In the genomic region with DNA sequence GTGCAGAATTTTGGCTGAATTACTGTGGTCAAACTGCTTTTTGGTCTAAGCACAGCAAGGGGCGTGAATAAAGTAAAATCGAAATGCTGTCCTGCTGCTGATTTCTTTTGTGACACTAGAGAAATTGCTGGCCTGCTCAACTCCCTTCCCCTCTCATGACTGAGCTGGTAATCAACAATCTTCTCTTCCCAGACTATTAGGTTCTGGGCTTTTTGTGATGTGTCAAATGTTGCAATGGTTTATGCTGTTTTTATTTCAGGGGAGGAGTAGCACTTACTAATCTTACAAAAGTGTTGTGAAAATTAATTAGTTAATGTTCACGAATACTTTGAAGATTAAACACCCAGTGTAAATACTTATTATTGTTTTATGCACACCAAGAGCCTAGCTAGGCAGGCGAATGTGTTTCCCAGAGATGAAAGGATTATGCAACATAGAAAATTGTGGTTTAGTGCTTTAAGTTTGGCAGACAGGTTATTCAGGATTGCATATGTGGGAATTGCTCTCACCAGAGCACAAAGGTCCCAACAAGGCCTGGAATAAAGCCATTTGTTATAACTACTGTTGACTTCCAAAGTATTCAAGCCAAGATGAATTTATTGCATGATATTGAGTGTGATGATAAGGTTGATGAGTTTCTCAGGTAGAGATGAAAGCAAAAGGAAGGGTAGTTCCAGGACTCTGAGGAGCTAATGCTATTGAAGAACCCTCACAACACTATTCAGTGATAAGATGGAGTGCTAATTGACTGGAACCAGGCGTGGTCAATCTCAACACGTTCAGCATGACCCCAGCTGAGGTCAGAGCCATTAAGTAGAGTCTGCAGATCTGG, we compare ENCODE assay signal across 15 cellular contexts.
DNase-seq lines count a peak whose midpoint lies in the region; ATAC-seq and TF ChIP-seq lines count a peak whose summit lies in the region.
"Had no signal": no experiment of that assay in that cellular context is flagged by ENCODE, and none has a peak within 500 bp of the region (broad histone marks: within the 10 kb centered on the region; RNA-seq: fewer than 3 reads in every experiment).

No MANE protein-coding gene starts in this region.

- CTCF ChIA-PET in T-cell (lab: Charles Lee) = no interaction called here

- H4K20me1 ChIP-seq in neural progenitor cell (ENCODE audit: low read depth) = no peaks in the 10 kb centered on the region

- H3K4me2 ChIP-seq in neural progenitor cell = no peak overlapping the region

- H3K4me1 ChIP-seq in neural progenitor cell = no peaks in the 10 kb centered on the region

- peaks cover 11% of the 10 kb centered on the region for H3K36me3 Mint-ChIP-seq in neural progenitor cell
- no peaks in the 10 kb centered on the region for H3K36me3 Mint-ChIP-seq in T-cell
- H3K36me3 Mint-ChIP-seq: CD4-positive, CD25-positive, alpha-beta regulatory T cell had no signal

- no peak overlapping the region for H3K27ac ChIP-seq in neural progenitor cell
- H3K27ac ChIP-seq: neutrophil had no signal

- H3K9me3 Mint-ChIP-seq in neural progenitor cell (peaks cover 15% of the 10 kb centered on the region), T-cell (peaks cover 3 to 12% (median 5%) of the 10 kb centered on the region in 3 donors)

- intact Hi-C loops in posterior vena cava (cut with DNase I) = no loop called here

- POLR2A ChIA-PET in T-cell (lab: Charles Lee) = no interaction called here

- H3K79me2 ChIP-seq in neural progenitor cell (ENCODE audit: low read depth) = no peaks in the 10 kb centered on the region

- no peaks in the 10 kb centered on the region for H3K27me3 ChIP-seq in neural progenitor cell
- H3K27me3 ChIP-seq: neutrophil had no signal

- H3K4me1 Mint-ChIP-seq in neural progenitor cell = peaks cover 32% of the 10 kb centered on the region
- H3K4me1 Mint-ChIP-seq in T-cell = no peaks in the 10 kb centered on the region
- H3K4me1 Mint-ChIP-seq: CD4-positive, CD25-positive, alpha-beta regulatory T cell had no signal

- H3K36me3 ChIP-seq in neural progenitor cell = no peaks in the 10 kb centered on the region
- H3K36me3 ChIP-seq: neutrophil had no signal

- no peak for ATAC-seq in T-cell (replicated peaks in 1 of 4)

- no peak overlapping the region for H3K4me3 Mint-ChIP-seq in neural progenitor cell
- H3K4me3 Mint-ChIP-seq in T-cell = no peak overlapping the region
- H3K4me3 Mint-ChIP-seq: CD4-positive, CD25-positive, alpha-beta regulatory T cell had no signal

- DNase-seq in HT-29 (ENCODE audit: low spot score) (peak; percentile 86), NCI-H69 (lab: John Stamatoyannopoulos, UW) (peak; percentile 67), epithelial cell of esophagus (ENCODE audit: low read depth) (peak; percentile 94), neural progenitor cell (ENCODE audit: low spot score) (no peak), T-cell (no peak), H4 (ENCODE audit: low spot score) (no peak), posterior vena cava (ENCODE audit: low spot score) (no peak), occipital lobe (lab: John Stamatoyannopoulos, UW) (no peak)
- DNase-seq: activated CD4-positive, alpha-beta T cell treated with anti-CD3 and anti-CD28 coated beads, Interleukin-2, amount 50 U/mL, for 1 hour; activated effector memory CD4-positive, alpha-beta T cell treated with Interleukin-2 at 50 U/mL for 16 hours; CD4-positive, CD25-positive, alpha-beta regulatory T cell; NCI-H1105; stimulated activated CD4-positive, alpha-beta T cell treated with anti-CD3 and anti-CD28 coated beads, Interleukin-2, amount 100 ng/mL, for 48 hours; stimulated activated naive CD4-positive, alpha-beta T cell had no signal

- H3K9ac ChIP-seq in neural progenitor cell = no peak overlapping the region

- H3K27ac Mint-ChIP-seq in neural progenitor cell = peak overlapping the region; percentile 51
- no peak overlapping the region for H3K27ac Mint-ChIP-seq in T-cell
- H3K27ac Mint-ChIP-seq: CD4-positive, CD25-positive, alpha-beta regulatory T cell had no signal

- no peak overlapping the region for H2AFZ ChIP-seq in neural progenitor cell (replicated peaks)

- H3K4me3 ChIP-seq in epithelial cell of esophagus (ENCODE audit: low read length) (no peak overlapping the region), neural progenitor cell (no peak overlapping the region)

- no peaks in the 10 kb centered on the region for H3K9me3 ChIP-seq in neural progenitor cell (ENCODE audit: low read depth)
- H3K9me3 ChIP-seq: neutrophil had no signal

- H3K27me3 Mint-ChIP-seq in neural progenitor cell (ENCODE audit: insufficient read depth, low read depth) = peaks cover 3% of the 10 kb centered on the region
- H3K27me3 Mint-ChIP-seq in T-cell = peaks cover 0 to 3% of the 10 kb centered on the region in 2 donors
- H3K27me3 Mint-ChIP-seq: CD4-positive, CD25-positive, alpha-beta regulatory T cell had no signal

- no peaks in the 10 kb centered on the region for H3F3A ChIP-seq in neural progenitor cell (ENCODE audit: low read depth)

- TF ChIP-seq CTCF in epithelial cell of esophagus (IDR thresholded peaks at IDR 0.05; ENCODE audit: insufficient read depth, low read depth, low read length, missing control alignments) (no peak), neural progenitor cell (IDR thresholded peaks at IDR 0.05) (no peak)

Comparison
In these comparisons a context has a peak if more than half of its experiments do, and no peak if none do; other contexts are left out.
1. DNase-seq: peak in HT-29 (single experiment), NCI-H69 (single experiment) and epithelial cell of esophagus (single experiment); none in neural progenitor cell (single experiment), T-cell (0 of 34), H4 (single experiment), posterior vena cava (single experiment) and occipital lobe (single experiment).